In the genomic region with DNA sequence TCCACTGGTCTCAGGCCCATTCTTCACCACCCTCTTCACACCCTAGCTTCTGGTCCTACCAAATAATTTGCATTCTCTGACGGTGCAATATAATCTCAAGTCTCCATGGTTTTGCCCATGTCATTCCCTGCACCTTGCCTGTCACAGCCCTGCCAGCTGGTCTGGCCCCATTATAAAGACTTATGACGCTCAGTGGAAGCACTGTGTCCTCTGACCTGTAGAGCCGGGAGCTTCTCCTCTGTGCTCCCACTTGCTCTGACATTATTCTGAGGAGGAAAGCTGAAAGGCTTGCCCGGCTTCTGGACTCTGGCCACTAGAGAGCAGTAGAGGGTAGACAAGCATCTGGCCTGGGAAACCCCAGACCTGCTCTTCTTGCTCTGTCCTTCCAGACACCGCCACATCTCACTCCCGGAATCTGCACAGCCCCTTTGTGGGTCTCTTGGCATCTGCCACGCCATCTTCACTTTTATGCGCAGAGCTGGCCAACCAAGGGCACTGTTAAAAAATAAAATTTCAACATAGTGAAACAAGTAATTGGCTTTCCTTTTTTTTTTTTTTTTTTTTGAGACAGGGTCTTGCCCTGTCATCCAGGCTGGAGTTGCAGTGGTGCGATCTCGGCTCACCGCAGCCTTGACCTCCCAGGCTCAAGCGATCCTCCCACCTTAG, we compare ENCODE assay signal across 8 cellular contexts. TPM values are rescaled to one million over a fixed set of nuclear protein-coding genes. Genes with fewer than 3 reads are reported as not detected.
DNase-seq lines count a peak whose midpoint lies in the region; ATAC-seq and TF ChIP-seq lines count a peak whose summit lies in the region.

No MANE protein-coding gene starts in this region.

- H3K27me3 ChIP-seq in KMS-11 (ENCODE audit: insufficient read depth, low read depth) (no peaks in the 10 kb centered on the region), PC-9 (ENCODE audit: insufficient read depth, low read depth) (no peaks in the 10 kb centered on the region)

- DNase-seq in Daoy (ENCODE audit: low read depth) (peak; percentile 85), PC-9 (peak; percentile 74 to 81), activated T-cell treated with anti-CD3 and anti-CD28 coated beads for 4 hours (peak; percentile 62)
- peak; percentile 39 to 84 (median 68) for DNase-seq in naive thymus-derived CD8-positive, alpha-beta T cell
- peak; percentile 32 to 75 (median 44) for DNase-seq in stimulated activated naive CD4-positive, alpha-beta T cell (lab: John Stamatoyannopoulos, UW)

- no peak overlapping the region for H2AFZ ChIP-seq in KMS-11 (ENCODE audit: low read depth)
- no peak overlapping the region for H2AFZ ChIP-seq in PC-9

- H3K36me3 ChIP-seq in KMS-11 (ENCODE audit: insufficient read depth), result no peaks in the 10 kb centered on the region
- H3K36me3 ChIP-seq in PC-9 (ENCODE audit: low read depth), result no peaks in the 10 kb centered on the region

- H3K4me1 ChIP-seq in KMS-11 (ENCODE audit: low read depth, poor library complexity, severe bottlenecking) (peaks cover 36% of the 10 kb centered on the region), PC-9 (replicated peaks; ENCODE audit: insufficient read depth) (peaks cover 12% of the 10 kb centered on the region)

- intact Hi-C loops in PC-9 (cut with micrococcal nuclease; ENCODE audit: unreplicated experiment), result loop anchor here (1.0 to 5.0 kb wide), 6 partner anchors 35 to 305 kb away; a partner anchor contains a TSS

- H4K20me1 ChIP-seq in KMS-11 (ENCODE audit: insufficient read depth) (no peaks in the 10 kb centered on the region), PC-9 (ENCODE audit: insufficient read depth) (no peaks in the 10 kb centered on the region)

- H3K9me3 Mint-ChIP-seq in naive thymus-derived CD8-positive, alpha-beta T cell, result no peaks in the 10 kb centered on the region

- TSS peak; percentile 68 for BruUV-seq in PC-9 (replicated peaks; lab: Mats Ljungman, UMichigan)

- peaks cover 0 to 9% (median 2%) of the 10 kb centered on the region in 5 donors for H3K27me3 Mint-ChIP-seq in naive thymus-derived CD8-positive, alpha-beta T cell

- H3K79me2 ChIP-seq in KMS-11 (ENCODE audit: insufficient read depth, low read depth) (no peaks in the 10 kb centered on the region), PC-9 (ENCODE audit: low read depth) (no peaks in the 10 kb centered on the region)

- ATAC-seq in GM21737 (IDR thresholded peaks at IDR 0.05; ENCODE audit: unreplicated experiment) (peak; percentile 88), esophagus mucosa (peak; percentile 93)
- peak; percentile 97 to 99 for ATAC-seq in naive thymus-derived CD8-positive, alpha-beta T cell

- peak overlapping the region in 3 of 10 donors; percentile 15 to 49 (median 40) for H3K4me3 Mint-ChIP-seq in naive thymus-derived CD8-positive, alpha-beta T cell

- no peaks in the 10 kb centered on the region for H3K9me2 ChIP-seq in PC-9 (ENCODE audit: insufficient read depth)

- no peak overlapping the region for H3K27ac ChIP-seq in KMS-11
- no peak overlapping the region for H3K27ac ChIP-seq in PC-9

- H3K36me3 Mint-ChIP-seq in naive thymus-derived CD8-positive, alpha-beta T cell, result no peaks in the 10 kb centered on the region

- CTCF ChIA-PET in PC-9 (lab: Charles Lee), result interaction anchor here (0.7 to 2.0 kb wide), 8 partner anchors 19 to 381 kb away, joined by 3 to 12 read pairs (median 6); a partner anchor contains a TSS

- H3K4me1 Mint-ChIP-seq in naive thymus-derived CD8-positive, alpha-beta T cell, result peaks cover 2 to 23% (median 9%) of the 10 kb centered on the region in 4 donors

- peak; percentile 97 for TF ChIP-seq CTCF in KMS-11 (conservative IDR thresholded peaks at IDR 0.05; ENCODE audit: low read depth, low read length)
- TF ChIP-seq CTCF in PC-9 (conservative IDR thresholded peaks at IDR 0.05), result peak; percentile 92

- POLR2A ChIA-PET in PC-9 (lab: Charles Lee; ENCODE audit: unreplicated experiment), result interaction anchor here (0.6 to 1.0 kb wide), 7 partner anchors 9 to 518 kb away, joined by 4 to 42 read pairs (median 5); no protein-coding TSS in a partner anchor
- POLR2A ChIA-PET in naive thymus-derived CD8-positive, alpha-beta T cell (lab: Charles Lee), result interaction anchor here (0.7 kb wide), 1 partner anchor 166 kb away, joined by 4 read pairs; no protein-coding TSS in a partner anchor

- H3K9ac ChIP-seq in KMS-11, result no peak overlapping the region

- H3K9me3 ChIP-seq in PC-9 (ENCODE audit: insufficient read depth, low read depth), result no peaks in the 10 kb centered on the region

- H3K4me2 ChIP-seq in KMS-11 (peak overlapping the region; percentile 10; the same call in 1 of the 2 replicates), PC-9 (no peak overlapping the region)

- peaks cover 3% of the 10 kb centered on the region; the same call in 1 of the 2 replicates for H3F3A ChIP-seq in PC-9 (ENCODE audit: insufficient read depth, low read depth)

- peak overlapping the region in 1 of 10 donors; percentile 65 for H3K27ac Mint-ChIP-seq in naive thymus-derived CD8-positive, alpha-beta T cell

- H3K4me3 ChIP-seq in KMS-11 (IDR thresholded peaks at IDR 0.05; ENCODE audit: insufficient read depth, low read depth, low read length) (no peak overlapping the region), PC-9 (no peak overlapping the region)

RNA-seq across cellular contexts. Expression of a gene that starts 44.4 kb away (rescaled TPM):
- 77.8 and 85.5 TPM in 2 replicates for total RNA-seq in Daoy (2014; rRNA removed; shearing (Covaris generic))
- 71.8 and 85.9 TPM in 2 replicates for total RNA-seq in PC-9 (2021)
- 40.9 TPM for total RNA-seq in esophagus mucosa
- total RNA-seq in naive thymus-derived CD8-positive, alpha-beta T cell, result 10 to 100 TPM; 21.5 to 25.1 TPM
- 10 to 100 TPM; 35.9 to 68.0 (median 64.9) TPM for polyA plus RNA-seq in naive thymus-derived CD8-positive, alpha-beta T cell
